In the genomic region with DNA sequence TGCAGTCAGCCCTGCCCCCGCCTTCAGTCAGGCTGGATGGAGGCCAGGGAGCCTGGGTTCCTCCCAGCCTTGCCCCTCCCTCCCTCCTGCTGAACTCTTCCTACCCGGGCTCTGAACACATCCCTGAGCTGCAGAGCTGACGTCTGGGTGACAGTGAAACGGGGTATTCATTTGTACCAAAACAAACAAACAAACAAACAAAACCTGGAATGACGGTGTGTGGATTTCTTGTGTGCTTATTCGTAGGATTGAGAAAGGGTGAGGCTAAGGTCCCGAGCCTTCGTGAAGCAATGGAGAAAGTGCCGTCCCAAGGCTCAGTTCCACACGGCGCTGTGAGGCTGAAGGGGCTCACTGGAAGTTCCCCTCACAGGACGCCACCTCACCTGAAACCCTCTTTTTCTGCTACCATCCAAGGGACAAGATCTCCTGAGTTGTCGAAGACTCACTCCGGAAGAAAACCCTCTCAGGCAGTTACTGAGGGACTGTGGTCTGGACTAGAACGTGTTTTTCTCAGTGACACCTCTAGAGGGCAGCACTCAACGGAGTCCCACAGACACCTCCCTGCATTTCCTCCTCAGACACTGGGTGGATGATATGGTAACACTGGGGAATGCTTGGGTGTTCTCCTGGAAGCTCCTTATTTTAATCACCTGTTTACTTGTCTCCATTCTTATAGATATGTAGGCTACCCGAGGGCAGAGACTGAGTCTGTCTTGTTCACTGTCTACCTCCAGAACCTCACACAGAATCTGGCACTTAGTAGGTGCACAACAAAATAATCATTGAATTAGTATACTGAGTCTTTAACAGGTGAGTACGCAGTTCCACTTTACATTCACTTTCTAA, we compare ENCODE assay signal across 8 cellular contexts. TPM values are rescaled to one million over a fixed set of nuclear protein-coding genes. Genes with fewer than 3 reads are reported as not detected.
A peak's percentile ranks its signal among the peaks of the same experiment; 100 is the strongest.
DNase-seq lines count a peak whose midpoint lies in the region; ATAC-seq, FAIRE-seq and TF ChIP-seq lines count a peak whose summit lies in the region.

No MANE protein-coding gene starts in this region.

- peak; percentile 77 to 79 (median 78) for TF ChIP-seq CTCF in GM12878 (IDR thresholded peaks at IDR 0.05 in 2 of 3, conservative IDR thresholded peaks at IDR 0.05 in 1 of 3; ENCODE audit: control insufficient read depth in 2 of 3, extremely low read depth in 1 of 3, insufficient read depth in 1 of 3, low read depth in 3 of 3, low read length in 3 of 3)

- H3K27me3 ChIP-seq in GM12878 (replicated peaks in 1 of 2; ENCODE audit: control insufficient read depth in 2 of 2, insufficient read depth in 2 of 2, low read length in 1 of 2) = no peaks in the 10 kb centered on the region; a peak in 1 of 4 replicates
- H3K27me3 ChIP-seq in iPS-15b (ENCODE audit: control insufficient read depth, insufficient read depth, low read length) = no peaks in the 10 kb centered on the region
- H3K27me3 ChIP-seq in skeletal muscle tissue (ENCODE audit: control insufficient read depth in 3 of 3, insufficient read depth in 3 of 3, low read length in 3 of 3) = no peaks in the 10 kb centered on the region

- H3K9ac ChIP-seq in GM12878 (ENCODE audit: control insufficient read depth, insufficient read depth, low read length) (peak overlapping the region; percentile 12; the same call in 1 of the 2 replicates), iPS-15b (ENCODE audit: low read depth, low read length) (peak overlapping the region; percentile 66), skeletal muscle tissue (ENCODE audit: low read depth in 1 of 3, low read length in 3 of 3) (peak overlapping the region; percentile 67 to 79 (median 67))

- no peak for TF ChIP-seq EP300 in GM12878 (IDR thresholded peaks at IDR 0.05; ENCODE audit: borderline replicate concordance in 1 of 2, control insufficient read depth in 1 of 2, low read depth in 2 of 2, low read length in 2 of 2)

- H4K20me1 ChIP-seq in GM12878 (ENCODE audit: control insufficient read depth, insufficient read depth) = no peaks in the 10 kb centered on the region

- in situ Hi-C loops in GM12878 (cut with MboI) = no loop called here

- no TSS peak for BruUV-seq in GM12878 (replicated peaks; lab: Mats Ljungman, UMichigan)

- WGBS in GM12878 (ENCODE audit: insufficient coverage, insufficient replicate concordance, low lambda C conversion rate, missing lambda C conversion rate) = 5% methylated on average over 18 of the region's 18 CpGs

- SMC1A ChIA-PET in GM12878 (lab: Charles Lee; ENCODE audit: uncharacterized antibody, unreplicated experiment) = interaction anchor here (0.9 kb wide), 1 partner anchor 184 kb away, joined by 3 read pairs; no protein-coding TSS in a partner anchor

- no peak for TF ChIP-seq POLR2A in GM12878 (IDR thresholded peaks at IDR 0.05; ENCODE audit: low read depth, low read length)

- POLR2A ChIA-PET in GM12878 (lab: Charles Lee) = no interaction called here

- peak; percentile 60 for TF ChIP-seq RAD21 in GM12878 (IDR thresholded peaks at IDR 0.05; ENCODE audit: insufficient read depth, low read depth, low read length)

- RAD21 ChIA-PET in GM12878 (lab: Charles Lee; ENCODE audit: unreplicated experiment) = no interaction called here

- no peaks in the 10 kb centered on the region for H3K36me3 ChIP-seq in GM12878 (ENCODE audit: control insufficient read depth in 2 of 2, insufficient read depth in 2 of 2, low read length in 1 of 2)
- H3K36me3 ChIP-seq in iPS-15b (ENCODE audit: control insufficient read depth, insufficient read depth, low read length) = no peaks in the 10 kb centered on the region
- H3K36me3 ChIP-seq in skeletal muscle tissue (ENCODE audit: control insufficient read depth in 3 of 3, insufficient read depth in 3 of 3, low read length in 3 of 3) = no peaks in the 10 kb centered on the region

- H3K9me3 ChIP-seq in GM12878 (replicated peaks; ENCODE audit: control insufficient read depth, insufficient read depth, low read length) = no peaks in the 10 kb centered on the region
- H3K9me3 ChIP-seq in iPS-15b (ENCODE audit: control insufficient read depth, insufficient read depth, low read length) = no peaks in the 10 kb centered on the region
- no peaks in the 10 kb centered on the region for H3K9me3 ChIP-seq in skeletal muscle tissue (ENCODE audit: control insufficient read depth in 3 of 3, low read length in 3 of 3)

- DNase-seq in activated gamma-delta T cell treated with Interleukin-2 at 50 U/mL for 16 hours = peak; percentile 62
- DNase-seq in activated gamma-delta T cell (lab: John Stamatoyannopoulos, UW) = no peak
- peak; percentile 63 for DNase-seq in NCI-H1694 (lab: John Stamatoyannopoulos, UW)
- peak; percentile 34 for DNase-seq in T-helper 9 cell
- DNase-seq in GM12878 (ENCODE audit: low read depth, low spot score) = peak; percentile 26

- CTCF ChIA-PET in GM12878 (lab: Yijun Ruan, JAX) = interaction anchor here (1.0 to 1.9 kb wide), 2 partner anchors 112 to 181 kb away, joined by 3 to 5 read pairs; no protein-coding TSS in a partner anchor

- peak overlapping the region; percentile 75 for H3K4me2 ChIP-seq in GM12878 (ENCODE audit: control insufficient read depth, insufficient read depth)

- peak overlapping the region; percentile 43 for H3K4me3 ChIP-seq in GM12878
- peak overlapping the region; percentile 77 for H3K4me3 ChIP-seq in iPS-15b (ENCODE audit: low read depth, low read length)
- H3K4me3 ChIP-seq in skeletal muscle tissue (ENCODE audit: low read length in 3 of 3) = peak overlapping the region; percentile 73 to 81 (median 74)

- intact Hi-C loops in GM12878 (cut with micrococcal nuclease; ENCODE audit: unreplicated experiment) = loop anchor here (10.0 kb wide), 1 partner anchor 603 kb away; no protein-coding TSS in a partner anchor

- H3K27ac ChIP-seq in GM12878 (ENCODE audit: control insufficient read depth, insufficient read depth) = no peak overlapping the region
- H3K27ac ChIP-seq in skeletal muscle tissue (ENCODE audit: low read depth, low read length) = no peak overlapping the region

- peak overlapping the region; percentile 77 for H2AFZ ChIP-seq in GM12878 (ENCODE audit: control insufficient read depth, low read depth, low read length)

- H3K79me2 ChIP-seq in GM12878 (ENCODE audit: control insufficient read depth, insufficient read depth, low read length) = no peaks in the 10 kb centered on the region

- ATAC-seq in HG02943 (IDR thresholded peaks at IDR 0.05; ENCODE audit: low read depth, unreplicated experiment) (peak; percentile 95), GM12878 (peak; percentile 100)

- no peaks in the 10 kb centered on the region for H3K4me1 ChIP-seq in GM12878 (ENCODE audit: control insufficient read depth, insufficient read depth, low read length)
- H3K4me1 ChIP-seq in iPS-15b (ENCODE audit: control insufficient read depth, insufficient read depth, low read length) = no peaks in the 10 kb centered on the region
- peaks cover 0 to 7% (median 2%) of the 10 kb centered on the region in 3 donors for H3K4me1 ChIP-seq in skeletal muscle tissue (ENCODE audit: control insufficient read depth in 3 of 3, insufficient read depth in 3 of 3, low read length in 3 of 3)

- FAIRE-seq in GM12878 (lab: Jason Lieb, UNC) = peak; percentile 88

TF ChIP-seq in GM12878, 131 proteins besides CTCF, POLR2A, EP300 and RAD21 (continues in another document):
- TF ChIP-seq POU2F2 (IDR thresholded peaks at IDR 0.05; ENCODE audit: borderline replicate concordance, low read depth, low read length) (no peak), CHD4 (IDR thresholded peaks at IDR 0.05) (no peak), IKZF1 (conservative IDR thresholded peaks at IDR 0.05) (peak; percentile 17; the same call in 1 of the 2 replicates), CREB1 (IDR thresholded peaks at IDR 0.05; ENCODE audit: low read depth) (no peak), DPF2 (IDR thresholded peaks at IDR 0.05) (0 out of 2 replicates have a peak, but pooled peaks have one; percentile 36), RUNX3 (IDR thresholded peaks at IDR 0.05; ENCODE audit: low read length) (peak; percentile 61; the same call in 1 of the 2 replicates), ZNF24 (IDR thresholded peaks at IDR 0.05) (no peak), SMC3 (IDR thresholded peaks at IDR 0.05; ENCODE audit: borderline replicate concordance, low read length) (peak; percentile 44; the same call in 1 of the 2 replicates)

RNA-seq across cellular contexts. Expression of a gene that starts 27.3 kb away (rescaled TPM):
- total RNA-seq in GM12878 (2013; cell fraction: nucleolus; rRNA removed) = not detected in 2 replicates
- total RNA-seq in GM12878 (2014; rRNA removed) (not detected in 2 replicates), GM12878 (2014; rRNA removed; fragmentation: Illumina TruSeq; extraction: Trizol) (not detected in 2 replicates), GM12878 (2021) (not detected in 2 replicates), skeletal muscle tissue (not detected)
- polyA plus RNA-seq in GM12878 (2011; ENCODE audit: low read depth) = not detected
- polyA plus RNA-seq in GM12878 (2011; rRNA removed) (not detected in 2 replicates), GM12878 (2014; fragmentation: Illumina TruSeq; extraction: Trizol) (not detected in 2 replicates), GM12878 (2014; fragmentation: Nextera tagmentation; extraction: Ambion mirVana) (not detected), GM12878 (2014; rRNA removed) (not detected in 2 replicates), GM12878 (2016; fragmentation: Nextera tagmentation; extraction: Ambion mirVana) (not detected)
- not detected in 2 replicates for polyA plus RNA-seq in GM12878 (2011; cell fraction: cytosol; rRNA removed)
- not detected in 2 replicates for polyA plus RNA-seq in GM12878 (2011; cell fraction: nucleus; rRNA removed)
- polyA plus RNA-seq in GM12878 (2012) = not detected in 2 replicates
- polyA minus RNA-seq in GM12878 (2011; rRNA and poly(A)+ RNA removed) = not detected in 2 replicates
- polyA minus RNA-seq in GM12878 (2011; cell fraction: cytosol; rRNA and poly(A)+ RNA removed) = not detected in 2 replicates
- polyA minus RNA-seq in GM12878 (2011; cell fraction: nucleus; rRNA and poly(A)+ RNA removed) = not detected in 2 replicates

RNA-seq across cellular contexts. Expression of a gene that starts 41.6 kb away (rescaled TPM):
- total RNA-seq in GM12878 (2013; cell fraction: nucleolus; rRNA removed) = not detected in 2 replicates
- total RNA-seq in GM12878 (2014; rRNA removed) (not detected in 2 replicates), GM12878 (2014; rRNA removed; fragmentation: Illumina TruSeq; extraction: Trizol) (not detected in 2 replicates), GM12878 (2021) (not detected in 2 replicates), skeletal muscle tissue (not detected)
- not detected for polyA plus RNA-seq in GM12878 (2011; ENCODE audit: low read depth)
- polyA plus RNA-seq in GM12878 (2011; rRNA removed) (not detected in 2 replicates), GM12878 (2014; fragmentation: Illumina TruSeq; extraction: Trizol) (not detected in 2 replicates), GM12878 (2014; fragmentation: Nextera tagmentation; extraction: Ambion mirVana) (not detected), GM12878 (2014; rRNA removed) (not detected in 2 replicates), GM12878 (2016; fragmentation: Nextera tagmentation; extraction: Ambion mirVana) (not detected)
- not detected in 2 replicates for polyA plus RNA-seq in GM12878 (2011; cell fraction: cytosol; rRNA removed)
- not detected in 2 replicates for polyA plus RNA-seq in GM12878 (2011; cell fraction: nucleus; rRNA removed)
- polyA plus RNA-seq in GM12878 (2012) = not detected in 2 replicates
- not detected in 2 replicates for polyA minus RNA-seq in GM12878 (2011; rRNA and poly(A)+ RNA removed)
- polyA minus RNA-seq in GM12878 (2011; cell fraction: cytosol; rRNA and poly(A)+ RNA removed) = not detected in 2 replicates
- polyA minus RNA-seq in GM12878 (2011; cell fraction: nucleus; rRNA and poly(A)+ RNA removed) = not detected in 2 replicates

Comparison
In these comparisons a context has a peak if more than half of its experiments do, and no peak if none do; other contexts are left out.
1. H3K9ac ChIP-seq: peak in every context shown above with its lines; median percentile 67 in skeletal muscle tissue; 66 in iPS-15b; 12 in GM12878.